ENCODE assay signal across 19 cellular contexts in genomic region chr12:19437996-19438395, GRCh38. TPM values are rescaled to one million over a fixed set of nuclear protein-coding genes. Genes with fewer than 3 reads are reported as not detected.
DNase-seq lines count a peak whose midpoint lies in the region; ATAC-seq and TF ChIP-seq lines count a peak whose summit lies in the region.
"Had no signal": no experiment of that assay in that cellular context is flagged by ENCODE, and none has a peak within 500 bp of the region (broad histone marks: within the 10 kb centered on the region; RNA-seq: fewer than 3 reads in every experiment).

No MANE protein-coding gene starts in this region.

- ATAC-seq in HG02678 (IDR thresholded peaks at IDR 0.05; ENCODE audit: unreplicated experiment) (no peak), HG03460 (IDR thresholded peaks at IDR 0.05; ENCODE audit: unreplicated experiment) (no peak), HG02981 (IDR thresholded peaks at IDR 0.05; ENCODE audit: unreplicated experiment) (no peak)
- ATAC-seq: gastrocnemius medialis had no signal

- in situ Hi-C loops in G401 (cut with HindIII; ENCODE audit: low sequenced_read_pairs) = no loop called here

- no peaks in the 10 kb centered on the region for H3K9me3 Mint-ChIP-seq in nephron

- peaks cover 30% of the 10 kb centered on the region for H4K20me1 ChIP-seq in Loucy (ENCODE audit: insufficient read depth, low read length, poor library complexity, severe bottlenecking)

- H3K4me2 ChIP-seq in Loucy (ENCODE audit: low read depth, low read length, poor library complexity, severe bottlenecking) = peak overlapping the region; percentile 75

- peak overlapping the region; percentile 34 to 99 (median 97) for H3K27ac Mint-ChIP-seq in nephron
- H3K27ac Mint-ChIP-seq: T-helper 1 cell treated with Interleukin-12 subunit alpha and Interleukin-12 subunit beta and Interleukin-4 antibody, amounts not matched to agents 30 μg/mL and 1 μg/mL, for 36 hours had no signal

- H3K79me2 ChIP-seq in Loucy (ENCODE audit: insufficient read depth, low read length) = peaks cover 33% of the 10 kb centered on the region

- intact Hi-C loops in esophagus muscularis mucosa (cut with DNase I) = no loop called here

- peaks cover 11% of the 10 kb centered on the region; the same call in 1 of the 2 replicates for H3F3A ChIP-seq in Loucy (ENCODE audit: low read depth)

- H3K27me3 ChIP-seq in Loucy (ENCODE audit: insufficient read depth, low read length, poor library complexity, severe bottlenecking) = peaks cover 7% of the 10 kb centered on the region
- no peaks in the 10 kb centered on the region for H3K27me3 ChIP-seq in esophagus muscularis mucosa
- H3K27me3 ChIP-seq: gastrocnemius medialis, tibial nerve had no signal

- peaks cover 4% of the 10 kb centered on the region for H3K27me3 Mint-ChIP-seq in nephron (ENCODE audit: low read depth)

- peak overlapping the region; percentile 85 to 99 (median 89) for H3K4me3 Mint-ChIP-seq in nephron
- H3K4me3 Mint-ChIP-seq: T-helper 1 cell treated with Interleukin-12 subunit alpha and Interleukin-12 subunit beta and Interleukin-4 antibody, amounts not matched to agents 30 μg/mL and 1 μg/mL, for 36 hours had no signal

- TF ChIP-seq POLR2A in esophagus muscularis mucosa (IDR thresholded peaks at IDR 0.05; ENCODE audit: low read depth) = no peak

- H3K4me3 ChIP-seq in Loucy (ENCODE audit: low read length, poor library complexity, severe bottlenecking) (no peak overlapping the region), esophagus muscularis mucosa (no peak overlapping the region)
- H3K4me3 ChIP-seq: gastrocnemius medialis, tibial nerve had no signal

- DNase-seq in G401 (ENCODE audit: low spot score) = peak; percentile 23
- peak; percentile 39 for DNase-seq in esophagus muscularis mucosa (ENCODE audit: extremely low spot score)
- DNase-seq: activated CD4-positive, CD25-positive, alpha-beta regulatory T cell; activated gamma-delta T cell treated with Interleukin-2 at 50 U/mL for 16 hours; BE2C; cortex of kidney; DMS53; gastrocnemius medialis; mammary epithelial cell; NCI-H187; NK-92 treated with Interleukin-12 subunit alpha and Interleukin-12 subunit beta, amount 100 ng/mL, for 24 hours; stimulated activated naive CD4-positive, alpha-beta T cell treated with Interleukin-2 at 50 U/mL for 16 hours had no signal

- H3K9ac ChIP-seq in Loucy (ENCODE audit: low read depth, low read length, poor library complexity, severe bottlenecking) = peak overlapping the region; percentile 59

- H3K9me3 ChIP-seq in Loucy (ENCODE audit: insufficient read depth, low read depth, low read length) (no peaks in the 10 kb centered on the region), esophagus muscularis mucosa (no peaks in the 10 kb centered on the region)
- H3K9me3 ChIP-seq: gastrocnemius medialis, tibial nerve had no signal

- 78% methylated on average over 3 of the region's 3 CpGs for WGBS in esophagus muscularis mucosa

- H3K36me3 Mint-ChIP-seq in nephron (ENCODE audit: low read depth) = peaks cover 13% of the 10 kb centered on the region

- no peaks in the 10 kb centered on the region for H3K9me2 ChIP-seq in Loucy (replicated peaks; ENCODE audit: low read depth, low read length)

- TF ChIP-seq EP300 in esophagus muscularis mucosa (IDR thresholded peaks at IDR 0.05) = no peak

- H3K4me1 Mint-ChIP-seq in nephron = peaks cover 11% of the 10 kb centered on the region

- TF ChIP-seq CTCF in Loucy (conservative IDR thresholded peaks at IDR 0.05; ENCODE audit: low read length) (no peak), esophagus muscularis mucosa (IDR thresholded peaks at IDR 0.05) (no peak), nephron (IDR thresholded peaks at IDR 0.05; ENCODE audit: unreplicated experiment in 3 of 3) (no peak)

- peak overlapping the region in 1 of 4 donors; percentile 6 for H3K27ac ChIP-seq in esophagus muscularis mucosa (replicated peaks in 1 of 4)

- H3K4me1 ChIP-seq in Loucy (ENCODE audit: insufficient read depth, low read length, poor library complexity, severe bottlenecking) = peaks cover 49% of the 10 kb centered on the region
- peaks cover 16 to 21% (median 18%) of the 10 kb centered on the region in 4 donors for H3K4me1 ChIP-seq in esophagus muscularis mucosa
- H3K4me1 ChIP-seq: BE2C had no signal

- H2AFZ ChIP-seq in Loucy (ENCODE audit: low read length) = no peak overlapping the region

- H3K36me3 ChIP-seq in Loucy (ENCODE audit: insufficient read depth, low read length) (no peaks in the 10 kb centered on the region), esophagus muscularis mucosa (peaks cover 0 to under 1% (median under 1%) of the 10 kb centered on the region in 4 donors)
- H3K36me3 ChIP-seq: BE2C, gastrocnemius medialis had no signal

RNA-seq across cellular contexts. Expression of gene AEBP2, which starts 1.3 kb away (rescaled TPM):
- total RNA-seq in G401 (2014; rRNA removed; shearing (Covaris generic)) = 13.4 and 18.7 TPM in 2 replicates
- 10 to 100 TPM; 31.8 to 48.9 (median 37.1) TPM for total RNA-seq in esophagus muscularis mucosa
